Comparison of ENCODE assay signal across 18 cellular contexts in the genomic region with DNA sequence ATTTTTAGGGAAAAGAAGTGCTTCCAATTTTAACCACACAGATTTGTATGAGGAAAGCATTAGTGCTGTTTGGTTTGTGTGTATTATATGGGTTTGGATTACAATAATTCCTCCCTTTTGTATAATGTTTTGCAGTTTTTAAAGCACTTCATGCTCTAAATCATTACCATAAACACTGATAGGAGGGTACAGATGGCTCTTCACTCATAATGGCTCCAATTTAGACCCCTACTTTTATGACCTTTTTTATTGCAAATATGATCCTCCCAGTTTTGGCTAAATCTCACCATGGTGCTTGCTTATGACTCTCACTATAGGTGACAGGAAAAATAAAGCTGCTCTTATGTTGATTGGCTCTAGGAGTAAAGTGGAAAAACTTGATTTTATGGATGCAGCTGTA. TPM values are rescaled to one million over a fixed set of nuclear protein-coding genes. Genes with fewer than 3 reads are reported as not detected.
"Had no signal": no experiment of that assay in that cellular context is flagged by ENCODE, and none has a peak within 500 bp of the region (broad histone marks: within the 10 kb centered on the region; RNA-seq: fewer than 3 reads in every experiment).

No MANE protein-coding gene starts in this region.

- H3K9me3 ChIP-seq: ascending aorta, colonic mucosa, mucosa of descending colon, neutrophil, thyroid gland had no signal

- H3K27ac ChIP-seq: ascending aorta, colonic mucosa, foreskin keratinocyte, neutrophil, thyroid gland, WERI-Rb-1 had no signal

- H3K4me2 ChIP-seq: hepatocyte had no signal

- DNase-seq: activated CD4-positive, alpha-beta T cell treated with anti-CD3 and anti-CD28 coated beads for 1 hour; activated CD8-positive, alpha-beta memory T cell treated with anti-CD3 and anti-CD28 coated beads for 24 hours; activated CD8-positive, alpha-beta memory T cell treated with anti-CD3 and anti-CD28 coated beads, Interleukin-2, amount 50 U/mL, for 48 hours; activated effector memory CD4-positive, alpha-beta T cell treated with Interleukin-2 at 50 U/mL for 16 hours; activated T-cell treated with anti-CD3 and anti-CD28 coated beads, Interleukin-2, amount 50 U/mL, for 48 hours; colonic mucosa; endodermal cell; foreskin keratinocyte; mucosa of descending colon; naive B cell; posterior cingulate gyrus; retina; stimulated activated naive CD4-positive, alpha-beta T cell treated with Interleukin-2 at 50 U/mL for 16 hours; thyroid gland; WERI-Rb-1 had no signal

- H3K27me3 ChIP-seq: ascending aorta, colonic mucosa, foreskin keratinocyte, hepatocyte, neutrophil, thyroid gland had no signal

- ATAC-seq: foreskin keratinocyte, mucosa of descending colon had no signal

- H3K36me3 ChIP-seq: ascending aorta, colonic mucosa, neutrophil, thyroid gland, WERI-Rb-1 had no signal

- H3K4me1 ChIP-seq: ascending aorta, colonic mucosa, foreskin keratinocyte had no signal

- H3K4me3 ChIP-seq: ascending aorta, colonic mucosa, hepatocyte, mucosa of descending colon, thyroid gland had no signal

RNA-seq across cellular contexts. Expression of gene TMEM17, which starts 23.8 kb away (rescaled TPM):
- total RNA-seq: ascending aorta had no signal
